ENCODE assay signal across 1 cellular context in the genomic region with DNA sequence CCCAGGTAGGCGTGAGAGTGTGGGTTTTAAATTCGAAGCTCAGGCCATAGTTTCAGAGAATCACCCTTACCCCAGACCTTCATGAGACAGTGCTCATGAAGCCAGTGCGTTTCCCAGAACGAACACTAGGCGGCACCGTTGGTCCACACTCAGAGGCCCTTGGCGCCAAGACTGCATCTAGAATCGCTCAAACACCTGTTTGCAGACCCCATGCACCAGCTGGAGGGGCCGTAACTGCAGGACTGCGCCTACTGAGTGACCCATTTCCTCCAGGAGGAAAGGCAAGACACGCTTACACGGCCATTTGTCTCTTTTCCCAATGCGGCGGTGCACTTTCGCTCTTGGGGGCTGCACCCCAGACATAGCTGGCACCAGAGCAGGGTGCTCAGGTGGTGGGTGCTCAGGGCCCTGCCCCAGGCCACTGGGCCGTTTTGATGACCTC.
A peak's percentile ranks its signal among the peaks of the same experiment; 100 is the strongest.
TF ChIP-seq lines count a peak whose summit lies in the region.

No MANE protein-coding gene starts in this region.

TF ChIP-seq in SK-N-SH, 30 proteins besides CTCF, POLR2A, EP300 and RAD21 (continued from another document):
- TF ChIP-seq, protein P1, sequence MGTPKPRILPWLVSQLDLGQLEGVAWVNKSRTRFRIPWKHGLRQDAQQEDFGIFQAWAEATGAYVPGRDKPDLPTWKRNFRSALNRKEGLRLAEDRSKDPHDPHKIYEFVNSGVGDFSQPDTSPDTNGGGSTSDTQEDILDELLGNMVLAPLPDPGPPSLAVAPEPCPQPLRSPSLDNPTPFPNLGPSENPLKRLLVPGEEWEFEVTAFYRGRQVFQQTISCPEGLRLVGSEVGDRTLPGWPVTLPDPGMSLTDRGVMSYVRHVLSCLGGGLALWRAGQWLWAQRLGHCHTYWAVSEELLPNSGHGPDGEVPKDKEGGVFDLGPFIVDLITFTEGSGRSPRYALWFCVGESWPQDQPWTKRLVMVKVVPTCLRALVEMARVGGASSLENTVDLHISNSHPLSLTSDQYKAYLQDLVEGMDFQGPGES (IDR thresholded peaks at IDR 0.05; ENCODE audit: low read depth, low read length) = no peak
- no peak for TF ChIP-seq MXI1 (IDR thresholded peaks at IDR 0.05; ENCODE audit: low read depth, low read length)
- TF ChIP-seq TCF12 (IDR thresholded peaks at IDR 0.05) = no peak
- TF ChIP-seq SMC3 (IDR thresholded peaks at IDR 0.05; ENCODE audit: low read depth, low read length) = peak; percentile 81
- TF ChIP-seq, protein P2, sequence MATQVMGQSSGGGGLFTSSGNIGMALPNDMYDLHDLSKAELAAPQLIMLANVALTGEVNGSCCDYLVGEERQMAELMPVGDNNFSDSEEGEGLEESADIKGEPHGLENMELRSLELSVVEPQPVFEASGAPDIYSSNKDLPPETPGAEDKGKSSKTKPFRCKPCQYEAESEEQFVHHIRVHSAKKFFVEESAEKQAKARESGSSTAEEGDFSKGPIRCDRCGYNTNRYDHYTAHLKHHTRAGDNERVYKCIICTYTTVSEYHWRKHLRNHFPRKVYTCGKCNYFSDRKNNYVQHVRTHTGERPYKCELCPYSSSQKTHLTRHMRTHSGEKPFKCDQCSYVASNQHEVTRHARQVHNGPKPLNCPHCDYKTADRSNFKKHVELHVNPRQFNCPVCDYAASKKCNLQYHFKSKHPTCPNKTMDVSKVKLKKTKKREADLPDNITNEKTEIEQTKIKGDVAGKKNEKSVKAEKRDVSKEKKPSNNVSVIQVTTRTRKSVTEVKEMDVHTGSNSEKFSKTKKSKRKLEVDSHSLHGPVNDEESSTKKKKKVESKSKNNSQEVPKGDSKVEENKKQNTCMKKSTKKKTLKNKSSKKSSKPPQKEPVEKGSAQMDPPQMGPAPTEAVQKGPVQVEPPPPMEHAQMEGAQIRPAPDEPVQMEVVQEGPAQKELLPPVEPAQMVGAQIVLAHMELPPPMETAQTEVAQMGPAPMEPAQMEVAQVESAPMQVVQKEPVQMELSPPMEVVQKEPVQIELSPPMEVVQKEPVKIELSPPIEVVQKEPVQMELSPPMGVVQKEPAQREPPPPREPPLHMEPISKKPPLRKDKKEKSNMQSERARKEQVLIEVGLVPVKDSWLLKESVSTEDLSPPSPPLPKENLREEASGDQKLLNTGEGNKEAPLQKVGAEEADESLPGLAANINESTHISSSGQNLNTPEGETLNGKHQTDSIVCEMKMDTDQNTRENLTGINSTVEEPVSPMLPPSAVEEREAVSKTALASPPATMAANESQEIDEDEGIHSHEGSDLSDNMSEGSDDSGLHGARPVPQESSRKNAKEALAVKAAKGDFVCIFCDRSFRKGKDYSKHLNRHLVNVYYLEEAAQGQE (IDR thresholded peaks at IDR 0.05; ENCODE audit: low read depth, low read length) = no peak
